In the genomic region with DNA sequence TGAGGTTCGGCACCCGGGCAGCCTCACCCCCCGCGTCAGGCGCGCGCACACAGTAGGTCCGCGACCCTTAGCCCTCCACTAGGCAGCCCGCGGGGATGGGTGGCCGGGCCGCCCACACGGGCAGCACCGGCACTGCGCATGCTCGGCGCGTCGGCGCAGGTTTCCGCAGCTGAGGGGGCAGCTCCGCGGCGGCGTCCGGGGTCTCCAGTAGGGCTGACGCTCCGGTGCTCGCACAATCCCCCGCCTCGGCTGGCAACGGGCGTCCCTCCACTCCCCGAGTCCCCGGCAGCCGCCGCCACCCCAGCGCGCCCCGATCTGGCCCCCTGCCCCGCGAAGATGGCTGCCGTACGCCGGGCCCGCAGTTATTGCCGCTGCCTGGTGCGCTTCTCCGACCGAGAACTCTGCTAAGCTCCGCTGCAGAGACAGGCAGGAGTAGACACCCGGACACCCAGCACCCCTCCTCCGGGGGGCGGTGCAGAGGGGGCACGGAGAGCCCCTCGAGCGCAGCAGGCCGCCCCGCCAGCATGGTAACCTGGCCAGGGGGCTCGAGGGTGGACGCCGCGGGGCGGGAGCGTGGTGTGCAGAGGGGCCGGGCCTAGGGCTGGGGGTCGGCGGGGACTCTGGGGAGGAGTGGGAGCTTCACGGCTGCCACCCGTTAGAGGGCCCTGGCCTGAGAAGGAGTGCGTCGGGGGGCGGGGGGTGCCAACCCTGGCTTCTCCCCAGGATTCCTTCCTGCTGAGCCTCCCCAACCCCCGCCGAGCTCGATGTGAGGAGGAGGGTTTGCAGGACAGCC, we compare ENCODE assay signal across 8 cellular contexts. TPM values are rescaled to one million over a fixed set of nuclear protein-coding genes. Genes with fewer than 3 reads are reported as not detected.
A peak's percentile ranks its signal among the peaks of the same experiment; 100 is the strongest.
DNase-seq lines count a peak whose midpoint lies in the region; ATAC-seq and TF ChIP-seq lines count a peak whose summit lies in the region.

Gene FBXO9, plus strand, starts transcription at position 139 of the 793 bp plus-strand sequence. Its CDS starts 386 bp downstream, at position 525.

- H3K4me1 ChIP-seq in adrenal gland (replicated peaks in 1 of 2), result peaks cover 21 to 51% of the 10 kb centered on the region in 2 donors
- peaks cover 27% of the 10 kb centered on the region for H3K4me1 ChIP-seq in hepatocyte (ENCODE audit: insufficient read depth)

- H3K9me3 ChIP-seq in adrenal gland (replicated peaks in 1 of 3) (no peaks in the 10 kb centered on the region), hepatocyte (ENCODE audit: low read depth) (no peaks in the 10 kb centered on the region)

- peaks cover 53% of the 10 kb centered on the region for H3K79me2 ChIP-seq in hepatocyte

- WGBS in adrenal gland, 4 donors, result 0 to 1% (median 0%) methylated on average over 10 to 77 of the region's 77 CpGs
- WGBS in hepatocyte (ENCODE audit: low lambda C conversion rate, missing lambda C conversion rate), result under 1% methylated on average over 37 of the region's 77 CpGs

- H3K9me2 ChIP-seq in hepatocyte (replicated peaks; ENCODE audit: insufficient read depth), result no peaks in the 10 kb centered on the region

- peak; percentile 60 for ATAC-seq in GM21528 (IDR thresholded peaks at IDR 0.05; ENCODE audit: low FRiP score, unreplicated experiment)

- TF ChIP-seq POLR2A in adrenal gland (IDR thresholded peaks at IDR 0.05), result peak in 1 of 2 donors; percentile 9

- H3K4me2 ChIP-seq in hepatocyte, result peak within 1 kb of the TSS; percentile 89

- H2AFZ ChIP-seq in hepatocyte, result peak within 1 kb of the TSS; percentile 81

- H4K20me1 ChIP-seq in hepatocyte (ENCODE audit: insufficient read depth, poor library complexity, severe bottlenecking), result no peaks in the 10 kb centered on the region

- peak within 1 kb of the TSS; percentile 70 to 96 (median 86) for H3K4me3 ChIP-seq in adrenal gland
- peak within 1 kb of the TSS; percentile 48 for H3K4me3 ChIP-seq in hepatocyte
- peak within 1 kb of the TSS; percentile 91 for H3K4me3 ChIP-seq in retinal pigment epithelial cell (ENCODE audit: low read length)

- H3K27ac ChIP-seq in adrenal gland, result peak within 1 kb of the TSS; percentile 82 to 96 (median 93)
- H3K27ac ChIP-seq in hepatocyte, result peak within 1 kb of the TSS; percentile 81

- DNase-seq in EL, result peak; percentile 65
- DNase-seq in HuH-7.5 (ENCODE audit: low spot score), result peak; percentile 55
- peak; percentile 66 for DNase-seq in T follicular helper cell (ENCODE audit: low read depth)
- peak in 6 of 7 donors; percentile 38 to 79 (median 60) for DNase-seq in adrenal gland
- DNase-seq in hepatocyte (ENCODE audit: low spot score), result peak; percentile 85
- DNase-seq in retinal pigment epithelial cell (ENCODE audit: low read depth), result no peak
- no peak for DNase-seq in NCI-H526 treated with DMSO at 0.1 percent for 48 hours (lab: John Stamatoyannopoulos, UW)

- H3K27me3 ChIP-seq in adrenal gland, result no peaks in the 10 kb centered on the region
- no peaks in the 10 kb centered on the region for H3K27me3 ChIP-seq in hepatocyte

- H3K36me3 ChIP-seq in adrenal gland (replicated peaks in 1 of 2), result no peaks in the 10 kb centered on the region
- H3K36me3 ChIP-seq in hepatocyte (replicated peaks; ENCODE audit: insufficient read depth, low read depth), result no peaks in the 10 kb centered on the region

- TF ChIP-seq CTCF in adrenal gland (IDR thresholded peaks at IDR 0.05) (no peak), hepatocyte (IDR thresholded peaks at IDR 0.05; ENCODE audit: poor library complexity) (no peak), retinal pigment epithelial cell (conservative IDR thresholded peaks at IDR 0.05; ENCODE audit: low read depth, low read length) (no peak)

- intact Hi-C loops in adrenal gland (cut with DNase I), result loop anchor here in 1 of 2 donors (5.0 kb wide), 1 partner anchor 68 kb away; the partner anchor contains the start of gene GSTA4

RNA-seq across cellular contexts. Expression of gene FBXO9, which starts in this region (rescaled TPM):
- 100 to 1,000 TPM in 7 of 8 donors, 10 to 100 TPM in 1; 42.7 to 396 (median 163) TPM for total RNA-seq in adrenal gland
- 100 to 1,000 TPM in 1 of 3 donors, 10 to 100 TPM in 2; 60.1 to 176 (median 60.8) TPM for polyA plus RNA-seq in adrenal gland
- total RNA-seq in hepatocyte, result 33.3 and 36.6 TPM in 2 replicates
- 79.8 and 84.0 TPM in 2 replicates for polyA plus RNA-seq in hepatocyte

Comparison
In these comparisons a context has a peak if more than half of its experiments do, and no peak if none do; other contexts are left out.
1. DNase-seq: peak in EL (single experiment), HuH-7.5 (single experiment), T follicular helper cell (single experiment), adrenal gland (6 of 7) and hepatocyte (single experiment); none in retinal pigment epithelial cell (single experiment) and NCI-H526 treated with DMSO at 0.1 percent for 48 hours (single experiment).
2. Peak in every context shown above with its lines, with median percentiles within 50 percentile points of each other: H3K4me3 ChIP-seq.